ENCODE assay signal across 26 cellular contexts in the genomic region with DNA sequence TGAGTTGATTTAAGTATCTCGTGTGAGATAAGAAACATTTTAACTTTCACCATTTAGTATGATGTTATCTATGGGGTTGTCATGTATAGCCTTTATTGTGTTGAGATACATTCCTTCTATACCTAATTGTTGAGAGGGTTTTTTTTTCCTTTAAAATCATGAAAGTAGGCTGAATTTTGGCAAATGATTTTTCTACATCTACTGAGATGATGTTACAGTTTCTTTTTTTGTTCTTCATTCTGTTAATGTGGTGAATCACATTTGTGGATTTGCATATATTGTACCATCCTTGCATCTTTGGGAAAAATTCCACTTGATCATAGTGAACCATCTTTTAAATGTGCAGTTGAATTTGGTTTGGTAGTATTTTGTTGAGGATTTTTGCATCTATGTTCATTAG. TPM values are rescaled to one million over a fixed set of nuclear protein-coding genes. Genes with fewer than 3 reads are reported as not detected.
"Had no signal": no experiment of that assay in that cellular context is flagged by ENCODE, and none has a peak within 500 bp of the region (broad histone marks: within the 10 kb centered on the region; RNA-seq: fewer than 3 reads in every experiment).

No MANE protein-coding gene starts in this region.

- H3K4me3 ChIP-seq: stomach, suprapubic skin, testis, thoracic aorta, thyroid gland, tibial artery, tibial nerve, transverse colon, upper lobe of left lung, upper lobe of right lung, uterus, vagina had no signal

- H3K4me1 ChIP-seq: stomach, suprapubic skin, testis, thyroid gland, tibial artery, tibial nerve, transverse colon, upper lobe of left lung, upper lobe of right lung, uterus, vagina had no signal

- DNase-seq: stimulated activated CD4-positive, alpha-beta T cell treated with anti-CD3 and anti-CD28 coated beads, Interleukin-2, amount 100 ng/mL, for 48 hours; stimulated activated CD4-positive, alpha-beta T cell treated with anti-CD3 and anti-CD28 coated beads, Interleukin-4, amount 100 ng/mL, for 1 hour; stimulated activated CD4-positive, alpha-beta T cell treated with anti-CD3 and anti-CD28 coated beads, Interleukin-4, amount 100 ng/mL, for 24 hours; stimulated activated CD4-positive, alpha-beta T cell treated with anti-CD3 and anti-CD28 coated beads, Interleukin-4, amount 100 ng/mL, for 4 hours; stimulated activated CD8-positive, alpha-beta memory T cell treated with anti-CD3 and anti-CD28 coated beads, Interleukin-4, amount 100 ng/mL, for 48 hours; stimulated activated naive B cell treated with anti-CD40 and anti-IgM and Interleukin-4, amounts not matched to agents 10 μg/mL and 1 μg/mL and 100 μg/mL, for 72 hours; stimulated activated naive CD4-positive, alpha-beta T cell; stimulated activated naive CD4-positive, alpha-beta T cell treated with Interleukin-2 at 50 U/mL for 16 hours; stimulated activated naive CD8-positive, alpha-beta T cell treated with anti-CD3 and anti-CD28 coated beads, Interleukin-15, amount 100 ng/mL, for 72 hours; stimulated activated naive CD8-positive, alpha-beta T cell treated with anti-CD3 and anti-CD28 coated beads, Interleukin-15, Interleukin-2, amounts not matched to agents 100 U/mL and 50 U/mL, for 24 hours; stomach; substantia nigra; testis; thyroid gland; tibial artery; transverse colon; trophoblast cell; upper lobe of left lung; upper lobe of right lung; uterus had no signal

- FAIRE-seq: urothelium cell line had no signal

- H3K36me3 ChIP-seq: stomach, suprapubic skin, thoracic aorta, thyroid gland, tibial artery, tibial nerve, transverse colon, upper lobe of left lung, upper lobe of right lung, uterus, vagina had no signal

- H3K27me3 ChIP-seq: stomach, suprapubic skin, testis, thyroid gland, tibial artery, tibial nerve, transverse colon, upper lobe of left lung, upper lobe of right lung, uterus, vagina had no signal

- H3K27ac ChIP-seq: stomach, suprapubic skin, testis, thoracic aorta, thyroid gland, tibial artery, tibial nerve, transverse colon, upper lobe of left lung, upper lobe of right lung, uterus, vagina had no signal

- H3K9me3 ChIP-seq: stomach, suprapubic skin, testis, thoracic aorta, thyroid gland, tibial artery, transverse colon, upper lobe of left lung, upper lobe of right lung, uterus, vagina had no signal

RNA-seq across cellular contexts. Expression of a gene that starts 29.2 kb away (rescaled TPM):
- total RNA-seq: transverse colon, urinary bladder, vagina had no signal
